Comparison of ENCODE assay signal across 8 cellular contexts in the genomic region with DNA sequence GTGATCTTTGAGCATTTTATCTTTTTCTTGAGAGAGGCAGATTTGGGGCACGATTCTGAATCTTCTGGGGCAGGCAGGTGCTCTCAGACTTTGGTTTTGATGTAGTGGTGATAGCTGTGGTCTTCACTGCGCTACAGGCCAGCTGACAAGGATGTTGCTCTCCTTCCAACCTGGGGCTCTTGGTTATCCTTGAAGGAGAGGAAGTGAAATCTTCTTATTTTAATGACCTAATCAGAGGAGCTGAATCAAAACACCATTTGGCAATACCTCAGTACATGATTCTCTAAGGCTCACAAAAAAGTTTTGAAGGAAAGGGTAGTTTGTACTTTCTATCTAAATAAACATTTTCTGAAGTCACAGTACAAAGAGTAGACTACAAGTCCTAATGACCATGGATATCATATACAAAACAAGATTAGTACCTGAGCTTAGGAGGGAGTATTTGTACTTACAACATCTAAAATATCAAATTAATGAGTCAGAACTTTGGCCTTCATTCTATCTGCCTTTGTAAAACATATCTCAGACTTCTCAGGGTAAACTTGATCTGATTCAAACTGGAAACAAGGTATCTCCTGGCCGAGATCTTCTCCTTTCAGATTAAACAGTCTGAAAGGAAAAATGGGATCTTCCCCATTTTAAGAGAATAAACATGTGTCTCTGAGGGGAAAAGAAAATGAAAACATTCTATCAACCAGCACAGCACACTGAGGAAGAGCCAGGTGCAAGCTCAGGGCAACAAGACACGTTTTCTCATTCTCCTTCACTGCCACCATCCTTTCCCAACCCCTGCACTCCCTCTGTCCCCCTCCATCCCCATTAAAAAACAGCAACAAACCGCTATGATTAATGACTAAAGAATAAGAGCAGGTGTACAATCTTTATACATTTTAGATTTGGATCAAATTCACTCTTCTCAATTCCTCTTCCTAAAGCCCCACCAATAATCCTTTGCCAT.
DNase-seq lines count a peak whose midpoint lies in the region; ATAC-seq and TF ChIP-seq lines count a peak whose summit lies in the region.

No MANE protein-coding gene starts in this region.

- H3K27me3 ChIP-seq in WERI-Rb-1 (ENCODE audit: insufficient read depth, low read depth, severe bottlenecking) (no peaks in the 10 kb centered on the region), lung (ENCODE audit: control insufficient read depth, insufficient read depth) (no peaks in the 10 kb centered on the region)

- 47 to 52% methylated on average over 5 of the region's 5 CpGs for WGBS in lung, 2 donors

- DNase-seq in WERI-Rb-1 (no peak), lung (ENCODE audit: low spot score) (no peak), NCI-H1694 treated with DMSO at 0.1 percent for 48 hours (lab: John Stamatoyannopoulos, UW) (no peak), cerebellum (ENCODE audit: low spot score) (no peak)
- DNase-seq in activated effector memory CD4-positive, alpha-beta T cell treated with anti-CD3 and anti-CD28 coated beads, Interleukin-2, amount 50 U/mL, for 16 hours: no peak
- DNase-seq in activated CD4-positive, alpha-beta T cell treated with anti-CD3 and anti-CD28 coated beads, Interleukin-2, amount 50 U/mL, for 4 hours: no peak

- ATAC-seq in GM18517 (IDR thresholded peaks at IDR 0.05; ENCODE audit: unreplicated experiment) (peak; percentile 12), HG02852 (IDR thresholded peaks at IDR 0.05; ENCODE audit: unreplicated experiment) (peak; percentile 23), lung (ENCODE audit: insufficient read depth, low FRiP score) (no peak)

- H3K4me3 ChIP-seq in WERI-Rb-1 (ENCODE audit: low read depth, low read length): no peak overlapping the region
- H3K4me3 ChIP-seq in lung: no peak overlapping the region

- no peak for TF ChIP-seq CTCF in WERI-Rb-1 (IDR thresholded peaks at IDR 0.05; ENCODE audit: low read depth, low read length)
- TF ChIP-seq CTCF in lung (IDR thresholded peaks at IDR 0.05; ENCODE audit: control extremely low read depth, extremely low read depth): no peak

- H3K27ac ChIP-seq in WERI-Rb-1: peak overlapping the region; percentile 43; the same call in 1 of the 2 replicates
- H3K27ac ChIP-seq in lung (ENCODE audit: low read depth in 1 of 2, low read length in 1 of 2): peak overlapping the region; percentile 69 to 86

- H3K36me3 ChIP-seq in WERI-Rb-1 (no peaks in the 10 kb centered on the region), lung (ENCODE audit: control insufficient read depth in 2 of 2, insufficient read depth in 2 of 2, low read length in 2 of 2) (no peaks in the 10 kb centered on the region)

- peaks cover 3 to 9% of the 10 kb centered on the region in 2 donors for H3K4me1 ChIP-seq in lung (ENCODE audit: control insufficient read depth in 2 of 2, insufficient read depth in 2 of 2, low read length in 2 of 2)

- no peaks in the 10 kb centered on the region for H3K9me3 ChIP-seq in WERI-Rb-1 (ENCODE audit: severe bottlenecking)
- no peaks in the 10 kb centered on the region for H3K9me3 ChIP-seq in lung (ENCODE audit: control insufficient read depth in 2 of 2, insufficient read depth in 1 of 2, low read length in 1 of 2)
